15 cellular contexts compared by ENCODE assay signal in genomic region chr3:164533275-164533674, GRCh38.
DNase-seq lines count a peak whose midpoint lies in the region; ATAC-seq lines count a peak whose summit lies in the region.
"Had no signal": no experiment of that assay in that cellular context is flagged by ENCODE, and none has a peak within 500 bp of the region (broad histone marks: within the 10 kb centered on the region; RNA-seq: fewer than 3 reads in every experiment).

No MANE protein-coding gene starts in this region.

- DNase-seq in DMS153 treated with DMSO at 0.1 percent for 48 hours (lab: John Stamatoyannopoulos, UW; ENCODE audit: unreplicated experiment) (peak; percentile 65), NCI-H1092 treated with DMSO at 0.1 percent for 48 hours (lab: John Stamatoyannopoulos, UW) (peak; percentile 82), NCI-H2029 (lab: John Stamatoyannopoulos, UW) (peak; percentile 68), NCI-H774 (lab: John Stamatoyannopoulos, UW) (peak; percentile 89), kidney tubule cell (ENCODE audit: low spot score) (no peak)
- no peak for DNase-seq in NK-92 treated with Interleukin-12 subunit alpha and Interleukin-12 subunit beta, amount 100 ng/mL, for 24 hours (lab: John Stamatoyannopoulos, UW)
- DNase-seq: CD4-positive, alpha-beta T cell; H9; Karpas-422; NCI-H2171; NCI-H526; Peyer's patch; Right ventricle myocardium superior had no signal

- no peak for ATAC-seq in GM21786 (IDR thresholded peaks at IDR 0.05; ENCODE audit: unreplicated experiment)
- ATAC-seq in HG02870 (IDR thresholded peaks at IDR 0.05; ENCODE audit: unreplicated experiment), result no peak

Comparison
In these comparisons a context has a peak if more than half of its experiments do, and no peak if none do; other contexts are left out.
1. DNase-seq: peak in DMS153 treated with DMSO at 0.1 percent for 48 hours (single experiment), NCI-H1092 treated with DMSO at 0.1 percent for 48 hours (single experiment), NCI-H2029 (single experiment) and NCI-H774 (single experiment); none in kidney tubule cell (single experiment) and NK-92 treated with Interleukin-12 subunit alpha and Interleukin-12 subunit beta, amount 100 ng/mL, for 24 hours (single experiment).